23 cellular contexts compared by ENCODE assay signal in the genomic region with DNA sequence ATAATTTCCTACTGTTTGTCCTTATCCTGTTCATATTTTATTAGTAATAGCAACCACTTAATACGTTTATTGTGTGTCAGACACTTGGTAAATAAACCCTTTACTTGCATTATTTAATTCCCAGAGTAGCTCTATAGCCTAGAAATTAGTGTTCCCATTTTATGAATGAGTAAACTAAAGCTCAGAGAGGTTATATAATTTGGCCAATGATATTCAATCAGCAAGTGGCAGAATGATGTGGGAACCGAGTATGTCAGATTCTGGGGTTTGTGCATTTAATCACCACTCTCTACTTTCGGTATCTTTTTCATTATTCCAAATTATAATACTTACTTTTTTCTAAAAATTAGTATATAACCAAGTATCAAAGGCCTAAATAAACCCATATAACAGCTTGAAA. TPM values are rescaled to one million over a fixed set of nuclear protein-coding genes. Genes with fewer than 3 reads are reported as not detected.
"Had no signal": no experiment of that assay in that cellular context is flagged by ENCODE, and none has a peak within 500 bp of the region (broad histone marks: within the 10 kb centered on the region; RNA-seq: fewer than 3 reads in every experiment).

No MANE protein-coding gene starts in this region.

- FAIRE-seq: K562, RCC 7860 had no signal

- H3K36me3 ChIP-seq: SJSA1 had no signal

- H3K9me3 Mint-ChIP-seq: IgD-negative memory B cell had no signal

- H3K4me2 ChIP-seq: KMS-11 had no signal

- H3K36me3 Mint-ChIP-seq: IgD-negative memory B cell had no signal

- H3K4me1 Mint-ChIP-seq: IgD-negative memory B cell had no signal

- H3K27me3 ChIP-seq: SJSA1 had no signal

- H3K9me3 ChIP-seq: SJSA1 had no signal

- H3K27ac Mint-ChIP-seq: IgD-negative memory B cell had no signal

- H3K4me3 ChIP-seq: K562, SJSA1, SK-N-MC had no signal

- H3K9ac ChIP-seq: KMS-11 had no signal

- H3K4me1 ChIP-seq: SJSA1 had no signal

- H3K4me3 Mint-ChIP-seq: IgD-negative memory B cell had no signal

- ATAC-seq: K562 had no signal

- DNase-seq: Kasumi-1, MM.1S, NCI-H1092 treated with DMSO at 0.1 percent for 48 hours, NCI-H1436, NCI-H187, NCI-H2081 treated with DMSO at 0.1 percent for 48 hours, NCI-H2171, NCI-H226, NCI-H446, NCI-H510A, NCI-H524 treated with DMSO at 0.1 percent for 48 hours, NCI-H774, Right ventricle myocardium superior, RPMI8226, SIG-M5 had no signal

- H3K27ac ChIP-seq: KMS-11, SJSA1, SK-N-MC had no signal

RNA-seq across cellular contexts. Expression of a gene that starts 10.9 kb away (rescaled TPM):
- total RNA-seq: HT1080, K562, M059J, Right ventricle myocardium superior, SJSA1 had no signal
- polyA plus RNA-seq: IgD-negative memory B cell, K562 had no signal
